Comparison of ENCODE assay signal across 7 cellular contexts in genomic region chr6:30914076-30914853, GRCh38. TPM values are rescaled to one million over a fixed set of nuclear protein-coding genes. Genes with fewer than 3 reads are reported as not detected.
DNase-seq lines count a peak whose midpoint lies in the region; ATAC-seq and TF ChIP-seq lines count a peak whose summit lies in the region.

TSS of gene VARS2 (plus strand) at chr6:30914238. CDS start at chr6:30914837, 599 bp downstream.

- no peaks in the 10 kb centered on the region for H3K9me3 ChIP-seq in sigmoid colon

- peak in 2 of 4 experiments; percentile 24 to 34 for TF ChIP-seq CTCF in sigmoid colon (IDR thresholded peaks at IDR 0.05)

- H3K27me3 ChIP-seq in sigmoid colon = no peaks in the 10 kb centered on the region

- TF ChIP-seq POLR2A in GM18505 (IDR thresholded peaks at IDR 0.05; ENCODE audit: borderline replicate concordance, extremely low read depth, insufficient read depth, insufficient read length) (peak; percentile 83), sigmoid colon (IDR thresholded peaks at IDR 0.05) (peak; percentile 63 to 79)

- H3K4me1 ChIP-seq in sigmoid colon = peaks cover 0 to 26% (median 22%) of the 10 kb centered on the region in 4 donors

- peak; percentile 85 for ATAC-seq in GM18505 (IDR thresholded peaks at IDR 0.05; ENCODE audit: unreplicated experiment)
- peak; percentile 66 for ATAC-seq in HG02938 (IDR thresholded peaks at IDR 0.05; ENCODE audit: unreplicated experiment)

- peak within 1 kb of the TSS; percentile 91 to 95 (median 92) for H3K27ac ChIP-seq in sigmoid colon

- H3K36me3 ChIP-seq in sigmoid colon = peaks cover 7 to 59% (median 22%) of the 10 kb centered on the region in 4 donors

- peak in 1 of 4 donors; percentile 24 for TF ChIP-seq EP300 in sigmoid colon (IDR thresholded peaks at IDR 0.05)

- peak; percentile 69 to 86 for DNase-seq in NCI-H1930 (lab: John Stamatoyannopoulos, UW)
- peak; percentile 91 for DNase-seq in T1000 (lab: John Stamatoyannopoulos, UW)
- DNase-seq in astrocyte of the hippocampus (ENCODE audit: low read depth, low spot score) = peak; percentile 97
- peak; percentile 56 to 97 (median 91) for DNase-seq in hypothalamus (lab: John Stamatoyannopoulos, UW)
- DNase-seq in sigmoid colon = peak; percentile 96

- peak within 1 kb of the TSS; percentile 46 to 65 (median 56) for H3K4me3 ChIP-seq in sigmoid colon

- intact Hi-C loops in sigmoid colon (cut with DNase I) = loop anchor here (1.0 to 2.0 kb wide), 3 partner anchors 37 to 159 kb away; no protein-coding TSS in a partner anchor

- 1% methylated on average over 52 of the region's 52 CpGs for WGBS in sigmoid colon, 2 donors

RNA-seq across cellular contexts. Expression of gene VARS2, which starts in this region (rescaled TPM):
- 10 to 100 TPM in 1 of 4 donors, 1 to 10 TPM in 3; 6.7 to 13.0 (median 9.0) TPM for total RNA-seq in sigmoid colon
- 10 to 100 TPM in 1 of 3 donors, 1 to 10 TPM in 2; 6.9 to 23.0 (median 7.8) TPM for polyA plus RNA-seq in sigmoid colon

Comparison
In these comparisons a context has a peak if more than half of its experiments do, and no peak if none do; other contexts are left out.
1. Peak in every context shown above with its lines: DNase-seq, ATAC-seq, H3K4me3 ChIP-seq and H3K27ac ChIP-seq.